ENCODE assay signal across 8 cellular contexts in the genomic region with DNA sequence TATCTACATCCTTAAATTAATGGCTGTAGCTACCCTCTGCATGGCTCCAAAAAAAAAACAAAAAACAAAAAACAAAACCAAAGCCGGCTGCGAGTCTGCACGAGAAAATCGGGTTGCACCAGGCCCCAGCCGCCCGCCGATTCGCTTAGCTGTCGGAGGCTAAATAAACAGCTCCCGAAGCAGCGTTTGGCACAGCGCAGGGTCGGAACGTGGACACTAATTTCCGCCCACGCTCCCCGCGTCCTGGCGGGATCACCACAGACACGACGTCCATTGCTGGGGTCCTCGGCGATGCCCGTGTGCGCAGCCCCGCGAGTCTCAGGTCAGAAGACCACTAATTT. TPM values are rescaled to one million over a fixed set of nuclear protein-coding genes. Genes with fewer than 3 reads are reported as not detected.
DNase-seq lines count a peak whose midpoint lies in the region; ATAC-seq and TF ChIP-seq lines count a peak whose summit lies in the region.

No MANE protein-coding gene starts in this region.

- peaks cover 7% of the 10 kb centered on the region for H3K36me3 Mint-ChIP-seq in activated T-helper 17 cell treated with anti-CD3 and anti-CD28 coated beads, Interleukin-2, amount 50 U/mL, for 72 hours (ENCODE audit: low read depth)

- TF ChIP-seq POLR2A in thyroid gland (IDR thresholded peaks at IDR 0.05): no peak

- ATAC-seq in HG02798 (IDR thresholded peaks at IDR 0.05; ENCODE audit: poor library complexity, unreplicated experiment): peak; percentile 10
- ATAC-seq in activated T-helper 17 cell treated with anti-CD3 and anti-CD28 coated beads, Interleukin-2, amount 50 U/mL, for 72 hours (replicated peaks): peak; percentile 19

- no peaks in the 10 kb centered on the region for H3K9me3 Mint-ChIP-seq in activated T-helper 17 cell treated with anti-CD3 and anti-CD28 coated beads, Interleukin-2, amount 50 U/mL, for 72 hours

- peak overlapping the region; percentile 74 for H3K4me3 ChIP-seq in fibroblast of pulmonary artery (replicated peaks; ENCODE audit: low read depth, low read length)
- peak overlapping the region; percentile 66 to 96 for H3K4me3 ChIP-seq in neutrophil (ENCODE audit: low read depth in 1 of 2, low read length in 1 of 2)
- H3K4me3 ChIP-seq in thyroid gland (replicated peaks in 1 of 3): peak overlapping the region; percentile 45 to 83 (median 70)

- peak; percentile 79 for DNase-seq in ELR (ENCODE audit: low read depth)
- DNase-seq in NCI-H774 (lab: John Stamatoyannopoulos, UW): peak; percentile 48
- peak; percentile 56 for DNase-seq in fibroblast of pulmonary artery (ENCODE audit: low read depth)
- peak; percentile 85 to 86 for DNase-seq in thyroid gland
- no peak for DNase-seq in SIG-M5 treated with dmso at 0.1 percent for 504 hours (lab: John Stamatoyannopoulos, UW; ENCODE audit: unreplicated experiment)

- peaks cover 16 to 19% of the 10 kb centered on the region in 2 experiments for H3K4me1 ChIP-seq in neutrophil (ENCODE audit: control insufficient read depth in 1 of 2, insufficient read depth in 1 of 2, low read depth in 1 of 2, low read length in 1 of 2)
- H3K4me1 ChIP-seq in thyroid gland: peaks cover 11 to 30% of the 10 kb centered on the region in 2 donors

- peak overlapping the region; percentile 86 for H3K27ac ChIP-seq in neutrophil
- H3K27ac ChIP-seq in thyroid gland: peak overlapping the region; percentile 96 to 99 (median 98)

- intact Hi-C loops in thyroid gland (cut with DNase I): no loop called here

- H3K9me3 ChIP-seq in neutrophil: no peaks in the 10 kb centered on the region
- no peaks in the 10 kb centered on the region for H3K9me3 ChIP-seq in thyroid gland

- H3K27me3 Mint-ChIP-seq in activated T-helper 17 cell treated with anti-CD3 and anti-CD28 coated beads, Interleukin-2, amount 50 U/mL, for 72 hours: no peaks in the 10 kb centered on the region

- TF ChIP-seq CTCF in fibroblast of pulmonary artery (IDR thresholded peaks at IDR 0.05; ENCODE audit: low read length, missing control alignments) (no peak), neutrophil (IDR thresholded peaks at IDR 0.05) (no peak), thyroid gland (IDR thresholded peaks at IDR 0.05) (no peak)

- peak overlapping the region; percentile 65 for H3K27ac Mint-ChIP-seq in activated T-helper 17 cell treated with anti-CD3 and anti-CD28 coated beads, Interleukin-2, amount 50 U/mL, for 72 hours

- H3K36me3 ChIP-seq in neutrophil: no peaks in the 10 kb centered on the region
- H3K36me3 ChIP-seq in thyroid gland: no peaks in the 10 kb centered on the region

- peaks cover 12% of the 10 kb centered on the region for H3K4me1 Mint-ChIP-seq in activated T-helper 17 cell treated with anti-CD3 and anti-CD28 coated beads, Interleukin-2, amount 50 U/mL, for 72 hours

- H3K27me3 ChIP-seq in neutrophil: no peaks in the 10 kb centered on the region
- H3K27me3 ChIP-seq in thyroid gland: no peaks in the 10 kb centered on the region

- 0 to 1% methylated on average over 27 of the region's 27 CpGs for WGBS in thyroid gland, 2 donors

- H3K4me3 Mint-ChIP-seq in activated T-helper 17 cell treated with anti-CD3 and anti-CD28 coated beads, Interleukin-2, amount 50 U/mL, for 72 hours: peak overlapping the region; percentile 94

RNA-seq across cellular contexts. Expression of gene ERC1, which starts 0.7 kb away (rescaled TPM):
- total RNA-seq in activated T-helper 17 cell treated with anti-CD3 and anti-CD28 coated beads, Interleukin-2, amount 50 U/mL, for 72 hours: 10 to 100 TPM; 25.8 to 31.9 TPM
- 10 to 100 TPM; 39.8 to 84.2 (median 75.8) TPM for total RNA-seq in thyroid gland

RNA-seq across cellular contexts. Expression of gene RAD52, which starts 40.8 kb away (rescaled TPM):
- 1 to 10 TPM; 5.1 to 9.3 TPM for total RNA-seq in activated T-helper 17 cell treated with anti-CD3 and anti-CD28 coated beads, Interleukin-2, amount 50 U/mL, for 72 hours
- total RNA-seq in thyroid gland: 10 to 100 TPM; 27.4 to 35.1 (median 31.0) TPM
